8 cellular contexts compared by ENCODE assay signal in genomic region chr16:13189250-13189649, GRCh38.
"Had no signal": no experiment of that assay in that cellular context is flagged by ENCODE, and none has a peak within 500 bp of the region (broad histone marks: within the 10 kb centered on the region; RNA-seq: fewer than 3 reads in every experiment).

No MANE protein-coding gene starts in this region.

- H3K4me1 Mint-ChIP-seq: IgD-negative memory B cell had no signal

- H3K27ac ChIP-seq: HL-60, KMS-11 had no signal

- H3K4me3 Mint-ChIP-seq: IgD-negative memory B cell had no signal

- H3K4me2 ChIP-seq: KMS-11 had no signal

- DNase-seq: IMR-90, Karpas-422, KBM-7, KG1 had no signal

- H3K9ac ChIP-seq: KMS-11 had no signal

- FAIRE-seq: HTR-8/SVneo had no signal

- H3K27ac Mint-ChIP-seq: IgD-negative memory B cell had no signal
